16 cellular contexts compared by ENCODE assay signal in the genomic region with DNA sequence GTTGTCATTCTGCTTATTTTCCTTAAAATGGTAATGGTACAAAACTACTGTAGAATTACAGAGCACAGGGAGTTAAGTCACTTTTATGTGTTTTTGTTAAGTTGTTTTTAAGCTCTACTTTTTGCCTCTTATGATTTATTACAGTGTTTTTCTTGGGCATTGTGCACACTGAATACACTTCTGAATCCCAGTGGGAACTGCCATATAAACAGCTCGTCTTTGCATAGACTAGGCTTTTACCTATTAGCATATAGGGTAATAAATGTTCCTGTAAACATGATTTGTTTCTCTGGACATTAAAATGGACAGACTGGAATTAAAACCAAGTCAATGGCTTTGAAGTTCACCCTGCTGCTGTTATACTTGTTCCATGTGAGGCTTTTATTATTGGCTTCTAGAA. TPM values are rescaled to one million over a fixed set of nuclear protein-coding genes. Genes with fewer than 3 reads are reported as not detected.
A peak's percentile ranks its signal among the peaks of the same experiment; 100 is the strongest.
DNase-seq lines count a peak whose midpoint lies in the region; ATAC-seq, FAIRE-seq and TF ChIP-seq lines count a peak whose summit lies in the region.
"Had no signal": no experiment of that assay in that cellular context is flagged by ENCODE, and none has a peak within 500 bp of the region (broad histone marks: within the 10 kb centered on the region; RNA-seq: fewer than 3 reads in every experiment).

No MANE protein-coding gene starts in this region.

- no peaks in the 10 kb centered on the region for H4K20me1 ChIP-seq in endothelial cell of umbilical vein (replicated peaks; ENCODE audit: control insufficient read depth, extremely low read depth, insufficient read depth, low read length)

- H3K79me2 ChIP-seq in endothelial cell of umbilical vein (ENCODE audit: control insufficient read depth, insufficient read depth, low read length): peaks cover 92% of the 10 kb centered on the region

- no peaks in the 10 kb centered on the region for H3K9me3 Mint-ChIP-seq in stimulated activated naive CD8-positive, alpha-beta T cell treated with anti-CD3 and anti-CD28 coated beads, Interleukin-15, Interleukin-2, amounts not matched to agents 100 ng/mL and 50 ng/mL, for 24 hours
- H3K9me3 Mint-ChIP-seq: HFFc6 had no signal

- H3K4me2 ChIP-seq in endothelial cell of umbilical vein (ENCODE audit: insufficient read depth, low read length): no peak overlapping the region
- H3K4me2 ChIP-seq: BLaER1 had no signal

- no peaks in the 10 kb centered on the region for H3K36me3 ChIP-seq in endothelial cell of umbilical vein (ENCODE audit: control insufficient read depth in 2 of 2, extremely low read depth in 1 of 2, insufficient read depth in 2 of 2, low read length in 2 of 2)
- no peaks in the 10 kb centered on the region for H3K36me3 ChIP-seq in skeletal muscle tissue (ENCODE audit: control insufficient read depth in 3 of 3, insufficient read depth in 3 of 3, low read length in 3 of 3)
- no peaks in the 10 kb centered on the region for H3K36me3 ChIP-seq in MG63
- H3K36me3 ChIP-seq in mucosa of descending colon (ENCODE audit: low read depth): no peaks in the 10 kb centered on the region
- H3K36me3 ChIP-seq: BLaER1 had no signal

- H3K4me3 ChIP-seq in endothelial cell of umbilical vein (replicated peaks in 1 of 3; ENCODE audit: insufficient read depth in 1 of 3, low read depth in 1 of 3, low read length in 3 of 3) (no peak overlapping the region), skeletal muscle tissue (ENCODE audit: low read length in 3 of 3) (peak overlapping the region in 1 of 3 donors; percentile 20), MG63 (no peak overlapping the region), mucosa of descending colon (no peak overlapping the region)
- H3K4me3 ChIP-seq: BLaER1 had no signal

- TF ChIP-seq POLR2A in endothelial cell of umbilical vein (IDR thresholded peaks at IDR 0.05; ENCODE audit: low read depth, low read length): no peak

- no peaks in the 10 kb centered on the region for H3K27me3 ChIP-seq in endothelial cell of umbilical vein (ENCODE audit: control insufficient read depth in 2 of 2, insufficient read depth in 2 of 2, low read length in 2 of 2)
- no peaks in the 10 kb centered on the region for H3K27me3 ChIP-seq in skeletal muscle tissue (ENCODE audit: control insufficient read depth in 3 of 3, insufficient read depth in 3 of 3, low read length in 3 of 3)
- no peaks in the 10 kb centered on the region for H3K27me3 ChIP-seq in MG63
- H3K27me3 ChIP-seq: BLaER1 had no signal

- H3K27ac ChIP-seq in endothelial cell of umbilical vein (ENCODE audit: insufficient read depth, low read depth, low read length): no peak overlapping the region
- peak overlapping the region; percentile 57 for H3K27ac ChIP-seq in skeletal muscle tissue (ENCODE audit: low read depth, low read length)
- H3K27ac ChIP-seq: BLaER1, HL-60 had no signal

- H3K9me3 ChIP-seq in endothelial cell of umbilical vein (replicated peaks; ENCODE audit: control insufficient read depth, insufficient read depth, low read length) (no peaks in the 10 kb centered on the region), skeletal muscle tissue (ENCODE audit: control insufficient read depth in 3 of 3, low read length in 3 of 3) (no peaks in the 10 kb centered on the region), MG63 (no peaks in the 10 kb centered on the region), mucosa of descending colon (no peaks in the 10 kb centered on the region)
- H3K9me3 ChIP-seq: BLaER1 had no signal

- no peak overlapping the region for H2AFZ ChIP-seq in endothelial cell of umbilical vein (ENCODE audit: low read depth, low read length)

- BruUV-seq in endothelial cell of umbilical vein (replicated peaks; lab: Mats Ljungman, UMichigan): no TSS peak

- H3K4me1 Mint-ChIP-seq in stimulated activated naive CD8-positive, alpha-beta T cell treated with anti-CD3 and anti-CD28 coated beads, Interleukin-15, Interleukin-2, amounts not matched to agents 100 ng/mL and 50 ng/mL, for 24 hours (ENCODE audit: low read depth): peaks cover 86% of the 10 kb centered on the region

- H3K27ac Mint-ChIP-seq in stimulated activated naive CD8-positive, alpha-beta T cell treated with anti-CD3 and anti-CD28 coated beads, Interleukin-15, Interleukin-2, amounts not matched to agents 100 ng/mL and 50 ng/mL, for 24 hours: peak overlapping the region; percentile 26
- H3K27ac Mint-ChIP-seq: HFFc6 had no signal

- POLR2A ChIA-PET in endothelial cell of umbilical vein (lab: Charles Lee): interaction anchor here (0.7 kb wide), 1 partner anchor 43 kb away, joined by 7 read pairs; no protein-coding TSS in a partner anchor

- intact Hi-C loops in endothelial cell of umbilical vein (cut with micrococcal nuclease) (no loop called here), mucosa of descending colon (cut with DNase I, micrococcal nuclease) (loop anchor here in 1 of 2 donors (2.0 kb wide), 1 partner anchor 21 kb away; no protein-coding TSS in a partner anchor)

- H3K4me1 ChIP-seq in endothelial cell of umbilical vein (ENCODE audit: control insufficient read depth, extremely low read depth, insufficient read depth, low read length) (peaks cover 10% of the 10 kb centered on the region), skeletal muscle tissue (ENCODE audit: control insufficient read depth in 3 of 3, insufficient read depth in 3 of 3, low read length in 3 of 3) (peaks cover 61 to 81% (median 80%) of the 10 kb centered on the region in 3 donors), mucosa of descending colon (ENCODE audit: low read depth) (peaks cover 73% of the 10 kb centered on the region)

- no peak for DNase-seq in stimulated activated naive CD8-positive, alpha-beta T cell treated with anti-CD3 and anti-CD28 coated beads, Interleukin-15, Interleukin-2, amounts not matched to agents 100 U/mL and 50 U/mL, for 24 hours
- DNase-seq in endothelial cell of umbilical vein (ENCODE audit: low read depth, low spot score) (peak; percentile 28), A172 (ENCODE audit: low spot score) (no peak), MG63 (no peak), mucosa of descending colon (no peak)
- DNase-seq: GOT3, HFFc6, KBM-7, NCI-H1048, NCI-H446, NCI-H748 treated with DMSO at 0.1 percent for 48 hours had no signal

- H3K36me3 Mint-ChIP-seq in stimulated activated naive CD8-positive, alpha-beta T cell treated with anti-CD3 and anti-CD28 coated beads, Interleukin-15, Interleukin-2, amounts not matched to agents 100 ng/mL and 50 ng/mL, for 24 hours (ENCODE audit: low read depth): no peaks in the 10 kb centered on the region

- H3K27me3 Mint-ChIP-seq in stimulated activated naive CD8-positive, alpha-beta T cell treated with anti-CD3 and anti-CD28 coated beads, Interleukin-15, Interleukin-2, amounts not matched to agents 100 ng/mL and 50 ng/mL, for 24 hours: no peaks in the 10 kb centered on the region

- no peak for ATAC-seq in stimulated activated naive CD8-positive, alpha-beta T cell treated with anti-CD3 and anti-CD28 coated beads, Interleukin-15, Interleukin-2, amounts not matched to agents 100 U/mL and 50 U/mL, for 24 hours
- ATAC-seq in mucosa of descending colon: no peak
- ATAC-seq: Right ventricle myocardium inferior had no signal

- dilution Hi-C loops in endothelial cell of umbilical vein (cut with MboI; ENCODE audit: extremely low pct_ligation_motif_present, low sequenced_read_pairs): no loop called here

- CTCF ChIA-PET in endothelial cell of umbilical vein (lab: Charles Lee): interaction anchor here (1.6 to 2.8 kb wide), 2 partner anchors 9 to 83 kb away, joined by 9 to 11 read pairs; no protein-coding TSS in a partner anchor

- TF ChIP-seq CTCF in endothelial cell of umbilical vein (IDR thresholded peaks at IDR 0.05; ENCODE audit: extremely low read depth in 1 of 2, insufficient read depth in 1 of 2, low read depth in 1 of 2, low read length in 2 of 2) (no peak), mucosa of descending colon (IDR thresholded peaks at IDR 0.05) (no peak)

- no peaks in the 10 kb centered on the region for H3K9me1 ChIP-seq in endothelial cell of umbilical vein (replicated peaks; ENCODE audit: control insufficient read depth, extremely low read depth, insufficient read depth, low read length)

- no peak overlapping the region for H3K4me3 Mint-ChIP-seq in stimulated activated naive CD8-positive, alpha-beta T cell treated with anti-CD3 and anti-CD28 coated beads, Interleukin-15, Interleukin-2, amounts not matched to agents 100 ng/mL and 50 ng/mL, for 24 hours
- H3K4me3 Mint-ChIP-seq: HFFc6 had no signal

- FAIRE-seq in endothelial cell of umbilical vein (lab: Jason Lieb, UNC): peak; percentile 52

- H3K9ac ChIP-seq in endothelial cell of umbilical vein (replicated peaks; ENCODE audit: extremely low read depth, insufficient read depth, low read length) (no peak overlapping the region), skeletal muscle tissue (ENCODE audit: low read depth in 1 of 3, low read length in 3 of 3) (no peak overlapping the region)
- H3K9ac ChIP-seq: BLaER1 had no signal

TF ChIP-seq in endothelial cell of umbilical vein, 7 proteins besides CTCF, POLR2A, EP300 and RAD21 (continues in another document):
- TF ChIP-seq FOS (IDR thresholded peaks at IDR 0.05; ENCODE audit: borderline replicate concordance, insufficient read depth, low read length) (no peak), MYC (IDR thresholded peaks at IDR 0.05; ENCODE audit: low read depth, low read length) (no peak), EZH2 (IDR thresholded peaks at IDR 0.05; ENCODE audit: borderline replicate concordance, low read depth, low read length, severe bottlenecking) (no peak), GATA2 (IDR thresholded peaks at IDR 0.05; ENCODE audit: insufficient read depth, insufficient read length, low read depth, low read length) (no peak), POLR2AphosphoS5 (IDR thresholded peaks at IDR 0.05; ENCODE audit: insufficient read depth, low read depth, low read length) (no peak)
- TF ChIP-seq, protein P1, sequence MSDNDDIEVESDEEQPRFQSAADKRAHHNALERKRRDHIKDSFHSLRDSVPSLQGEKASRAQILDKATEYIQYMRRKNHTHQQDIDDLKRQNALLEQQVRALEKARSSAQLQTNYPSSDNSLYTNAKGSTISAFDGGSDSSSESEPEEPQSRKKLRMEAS (IDR thresholded peaks at IDR 0.05; ENCODE audit: insufficient read depth, insufficient read length): no peak

RNA-seq across cellular contexts. Expression of a gene that starts 12.2 kb away (rescaled TPM):
- total RNA-seq in endothelial cell of umbilical vein (17.2 and 23.1 TPM in 2 replicates), skeletal muscle tissue (2.6 TPM), mucosa of descending colon (100 to 1,000 TPM in 1 of 3 donors, 10 to 100 TPM in 2; 29.5 to 104 (median 45.4) TPM)
- 6.6 and 7.3 TPM in 2 replicates for polyA plus RNA-seq in endothelial cell of umbilical vein
- polyA plus RNA-seq in endothelial cell of umbilical vein (2011; cell fraction: cytosol; rRNA removed): 9.9 and 12.0 TPM in 2 replicates
- 13.0 and 15.9 TPM in 2 replicates for polyA plus RNA-seq in endothelial cell of umbilical vein (2011; cell fraction: nucleus; rRNA removed)
- polyA plus RNA-seq in endothelial cell of umbilical vein (2012): 11.0 and 16.4 TPM in 2 replicates
- 10.0 and 12.9 TPM in 2 replicates for polyA minus RNA-seq in endothelial cell of umbilical vein
- 2.4 TPM for polyA minus RNA-seq in endothelial cell of umbilical vein (2011; cell fraction: cytosol; rRNA and poly(A)+ RNA removed)
- 20.2 and 29.8 TPM in 2 replicates for polyA minus RNA-seq in endothelial cell of umbilical vein (2011; cell fraction: nucleus; rRNA and poly(A)+ RNA removed)
- total RNA-seq in A172 (2014; rRNA removed; shearing (Covaris generic)): 0.81 and 1.1 TPM in 2 replicates
- total RNA-seq in MG63 (2014; rRNA removed; shearing (Covaris generic); ENCODE audit: low replicate concordance): 2.1 and 5.5 TPM in 2 replicates
